ENCODE assay signal across 9 cellular contexts in genomic region chr9:111870774-111871542, GRCh38.
DNase-seq lines count a peak whose midpoint lies in the region; ATAC-seq and TF ChIP-seq lines count a peak whose summit lies in the region.
"Had no signal": no experiment of that assay in that cellular context is flagged by ENCODE, and none has a peak within 500 bp of the region (broad histone marks: within the 10 kb centered on the region; RNA-seq: fewer than 3 reads in every experiment).

No MANE protein-coding gene starts in this region.

- no peak for TF ChIP-seq CTCF in GM10266 (IDR thresholded peaks at IDR 0.05; ENCODE audit: control insufficient read depth, insufficient read depth, low read depth, missing control alignments)

- peak; percentile 57 for ATAC-seq in GM18858 (IDR thresholded peaks at IDR 0.05; ENCODE audit: unreplicated experiment)
- ATAC-seq in HG03432 (IDR thresholded peaks at IDR 0.05; ENCODE audit: unreplicated experiment): peak; percentile 57
- ATAC-seq in HG03025 (IDR thresholded peaks at IDR 0.05; ENCODE audit: low FRiP score, unreplicated experiment): no peak
- ATAC-seq in GM19463 (IDR thresholded peaks at IDR 0.05; ENCODE audit: unreplicated experiment): no peak

- DNase-seq in GM10266 (ENCODE audit: extremely low spot score) (peak; percentile 32), amniotic epithelial cell (ENCODE audit: low read depth) (peak; percentile 33), T-helper 9 cell (no peak), hepatic stellate cell (ENCODE audit: low spot score) (no peak)
- DNase-seq: immature natural killer cell had no signal

Comparison
In these comparisons a context has a peak if more than half of its experiments do, and no peak if none do; other contexts are left out.
1. DNase-seq: peak in GM10266 (single experiment) and amniotic epithelial cell (single experiment); none in T-helper 9 cell (single experiment) and hepatic stellate cell (single experiment).
2. ATAC-seq: peak in GM18858 (single experiment) and HG03432 (single experiment); none in HG03025 (single experiment) and GM19463 (single experiment).